Comparison of ENCODE assay signal across 1 cellular context in the genomic region with DNA sequence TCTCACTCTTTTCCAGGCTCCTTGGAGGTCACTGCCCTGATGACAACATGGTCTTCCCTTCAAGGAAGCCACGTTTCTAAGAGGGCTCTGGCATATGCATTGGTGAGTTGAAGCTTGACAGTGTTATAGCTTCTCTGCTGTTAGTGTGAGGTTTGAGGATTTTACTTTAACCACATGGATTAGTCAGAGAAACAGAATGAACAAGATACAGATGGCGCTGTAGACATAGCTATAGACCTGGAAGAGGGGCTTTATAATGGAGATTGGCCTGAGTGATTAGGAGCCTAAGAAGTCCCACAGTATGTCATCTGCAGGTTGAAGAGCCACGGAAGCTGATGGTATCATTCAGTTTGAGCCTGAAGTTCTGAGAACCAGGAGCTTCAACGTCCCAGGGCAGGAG.
TF ChIP-seq lines count a peak whose summit lies in the region.

No MANE protein-coding gene starts in this region.

TF ChIP-seq in GM23338, 12 proteins besides CTCF, POLR2A, EP300 and RAD21 (continued from another document):
- TF ChIP-seq ZNF462 (CRISPR knock-in tag; IDR thresholded peaks at IDR 0.05) (no peak), STAT1 (IDR thresholded peaks at IDR 0.05; ENCODE audit: unreplicated experiment) (no peak), ZNF114 (CRISPR knock-in tag; IDR thresholded peaks at IDR 0.05) (no peak), NANOG (IDR thresholded peaks at IDR 0.05; ENCODE audit: borderline replicate concordance) (no peak), POLR2AphosphoS5 (IDR thresholded peaks at IDR 0.05; ENCODE audit: low read depth) (no peak)
- TF ChIP-seq, protein P1, sequence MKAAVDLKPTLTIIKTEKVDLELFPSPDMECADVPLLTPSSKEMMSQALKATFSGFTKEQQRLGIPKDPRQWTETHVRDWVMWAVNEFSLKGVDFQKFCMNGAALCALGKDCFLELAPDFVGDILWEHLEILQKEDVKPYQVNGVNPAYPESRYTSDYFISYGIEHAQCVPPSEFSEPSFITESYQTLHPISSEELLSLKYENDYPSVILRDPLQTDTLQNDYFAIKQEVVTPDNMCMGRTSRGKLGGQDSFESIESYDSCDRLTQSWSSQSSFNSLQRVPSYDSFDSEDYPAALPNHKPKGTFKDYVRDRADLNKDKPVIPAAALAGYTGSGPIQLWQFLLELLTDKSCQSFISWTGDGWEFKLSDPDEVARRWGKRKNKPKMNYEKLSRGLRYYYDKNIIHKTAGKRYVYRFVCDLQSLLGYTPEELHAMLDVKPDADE (IDR thresholded peaks at IDR 0.05), result no peak
TF ChIP-seq in GM23338: peak in this region for 0.
